ENCODE assay signal across 23 cellular contexts in the genomic region with DNA sequence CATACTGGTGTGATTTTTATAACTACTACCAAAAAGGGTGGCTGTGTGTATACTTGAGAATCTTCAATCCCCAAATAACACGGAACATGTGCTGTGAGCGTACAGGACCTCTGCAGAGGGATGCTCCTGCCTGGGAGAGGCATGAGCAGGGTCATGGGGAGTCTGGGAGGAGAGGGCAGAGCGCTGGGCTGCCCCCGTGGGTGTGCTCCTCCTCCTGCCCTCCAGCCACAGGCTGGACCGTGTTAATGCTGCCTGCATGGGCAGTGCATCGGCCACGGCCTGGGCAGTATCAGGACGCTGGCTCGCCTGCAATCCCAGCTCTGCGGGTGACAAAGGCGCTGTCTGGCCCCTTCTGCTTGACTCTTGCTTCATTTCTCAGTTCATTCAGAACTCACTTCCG.
"Had no signal": no experiment of that assay in that cellular context is flagged by ENCODE, and none has a peak within 500 bp of the region (broad histone marks: within the 10 kb centered on the region; RNA-seq: fewer than 3 reads in every experiment).

No MANE protein-coding gene starts in this region.

- H3K27me3 ChIP-seq: dorsolateral prefrontal cortex, esophagus squamous epithelium, gastrocnemius medialis, heart right ventricle, left lung had no signal

- H3K9me3 ChIP-seq: esophagus squamous epithelium, gastrocnemius medialis, heart right ventricle, left lung, mucosa of descending colon had no signal

- H3K27ac ChIP-seq: coronary artery, dorsolateral prefrontal cortex, esophagus squamous epithelium, gastrocnemius medialis, heart right ventricle, left lung had no signal

- ATAC-seq: gastrocnemius medialis, heart right ventricle, left cardiac atrium, left lung, left ventricle myocardium superior, mucosa of descending colon had no signal

- H3K4me3 ChIP-seq: coronary artery, dorsolateral prefrontal cortex, esophagus squamous epithelium, gastrocnemius medialis, heart right ventricle, left lung, mucosa of descending colon had no signal

- DNase-seq: cerebellar nuclear complex; dermis blood vessel endothelial cell; dorsolateral prefrontal cortex; effector CD4-positive, alpha-beta T cell; effector memory CD4-positive, alpha-beta T cell; esophagus squamous epithelium; foreskin fibroblast; foreskin melanocyte; gastrocnemius medialis; glutamatergic neuron; head of caudate nucleus; heart right ventricle; hippocampal formation; immature natural killer cell; islet precursor cell; left cardiac atrium; left lung; left ventricle myocardium superior; mesenchymal stem cell; mucosa of descending colon; naive B cell had no signal

- H3K4me3 Mint-ChIP-seq: immature natural killer cell, mesothelial cell of epicardium, naive B cell had no signal

- H3K9me3 Mint-ChIP-seq: immature natural killer cell, mesothelial cell of epicardium, naive B cell had no signal

- H3K27me3 Mint-ChIP-seq: naive B cell had no signal

- H3K27ac Mint-ChIP-seq: immature natural killer cell, mesothelial cell of epicardium had no signal
